31 cellular contexts compared by ENCODE assay signal in genomic region chr6:36210886-36211595, GRCh38. TPM values are rescaled to one million over a fixed set of nuclear protein-coding genes. Genes with fewer than 3 reads are reported as not detected.
DNase-seq lines count a peak whose midpoint lies in the region; ATAC-seq, FAIRE-seq and TF ChIP-seq lines count a peak whose summit lies in the region.
"Had no signal": no experiment of that assay in that cellular context is flagged by ENCODE, and none has a peak within 500 bp of the region (broad histone marks: within the 10 kb centered on the region; RNA-seq: fewer than 3 reads in every experiment).

No MANE protein-coding gene starts in this region.

- FAIRE-seq in HepG2 (lab: Jason Lieb, UNC) (no peak), endothelial cell of umbilical vein (lab: Jason Lieb, UNC) (no peak)
- FAIRE-seq: D721Med, HTR-8/SVneo had no signal

- WGBS in HepG2 (ENCODE audit: low lambda C conversion rate) = 98% methylated on average over 18 of the region's 18 CpGs
- 97% methylated on average over 9 of the region's 18 CpGs for WGBS in right lobe of liver (ENCODE audit: insufficient coverage, low coverage, low lambda C conversion rate, missing lambda C conversion rate)
- WGBS in sigmoid colon, 2 donors = 70 to 89% methylated on average over 18 of the region's 18 CpGs

- TF ChIP-seq POLR2A in HepG2 (IDR thresholded peaks at IDR 0.05; ENCODE audit: insufficient read depth in 1 of 2, low read depth in 2 of 2, low read length in 2 of 2) (no peak), right lobe of liver (IDR thresholded peaks at IDR 0.05) (no peak), endothelial cell of umbilical vein (IDR thresholded peaks at IDR 0.05; ENCODE audit: low read depth, low read length) (no peak), sigmoid colon (IDR thresholded peaks at IDR 0.05) (no peak)

- H3K27me3 Mint-ChIP-seq in nephron progenitor cell (ENCODE audit: low read depth, poor library complexity) = no peaks in the 10 kb centered on the region
- H3K27me3 Mint-ChIP-seq: CD4-positive, alpha-beta T cell had no signal

- peak overlapping the region; percentile 48 for H3K27ac Mint-ChIP-seq in nephron progenitor cell
- H3K27ac Mint-ChIP-seq: CD4-positive, alpha-beta T cell had no signal

- no peaks in the 10 kb centered on the region for H3K4me1 Mint-ChIP-seq in nephron progenitor cell

- H3K9ac ChIP-seq in HepG2 (ENCODE audit: insufficient read depth, low read depth, low read length) (no peak overlapping the region), endothelial cell of umbilical vein (replicated peaks; ENCODE audit: extremely low read depth, insufficient read depth, low read length) (no peak overlapping the region)
- H3K9ac ChIP-seq: GM23248 had no signal

- ATAC-seq in HepG2 = no peak; the same call in 2 of the 3 replicates
- ATAC-seq in right lobe of liver = no peak

- H3K4me2 ChIP-seq in HepG2 (ENCODE audit: low read depth, low read length) (no peak overlapping the region), endothelial cell of umbilical vein (ENCODE audit: insufficient read depth, low read length) (no peak overlapping the region)
- H3K4me2 ChIP-seq: PC-9 had no signal

- H3K9me3 ChIP-seq in HepG2 (ENCODE audit: low read length) = no peaks in the 10 kb centered on the region
- H3K9me3 ChIP-seq in right lobe of liver = no peaks in the 10 kb centered on the region
- no peaks in the 10 kb centered on the region for H3K9me3 ChIP-seq in endothelial cell of umbilical vein (replicated peaks; ENCODE audit: control insufficient read depth, insufficient read depth, low read length)
- H3K9me3 ChIP-seq in sigmoid colon = no peaks in the 10 kb centered on the region
- H3K9me3 ChIP-seq: BE2C had no signal

- BruUV-seq in HepG2 (replicated peaks; lab: Mats Ljungman, UMichigan) (no TSS peak), endothelial cell of umbilical vein (replicated peaks; lab: Mats Ljungman, UMichigan) (no TSS peak)

- H3K9me1 ChIP-seq in endothelial cell of umbilical vein (replicated peaks; ENCODE audit: control insufficient read depth, extremely low read depth, insufficient read depth, low read length) = no peaks in the 10 kb centered on the region

- H3K36me3 ChIP-seq in HepG2 (replicated peaks in 1 of 2; ENCODE audit: control insufficient read depth in 1 of 2, insufficient read depth in 2 of 2, low read length in 2 of 2) = peaks cover 58 to 94% of the 10 kb centered on the region in 2 experiments
- H3K36me3 ChIP-seq in right lobe of liver = peaks cover 4 to 89% (median 32%) of the 10 kb centered on the region in 4 donors
- H3K36me3 ChIP-seq in endothelial cell of umbilical vein (ENCODE audit: control insufficient read depth in 2 of 2, extremely low read depth in 1 of 2, insufficient read depth in 2 of 2, low read length in 2 of 2) = peaks cover 29 to 55% of the 10 kb centered on the region in 2 experiments
- H3K36me3 ChIP-seq in sigmoid colon = peaks cover 38 to 98% (median 79%) of the 10 kb centered on the region in 4 donors

- H3K27ac ChIP-seq in HepG2 (ENCODE audit: extremely low read length, insufficient read depth, low read length) (no peak overlapping the region), right lobe of liver (no peak overlapping the region), endothelial cell of umbilical vein (ENCODE audit: insufficient read depth, low read depth, low read length) (no peak overlapping the region), sigmoid colon (no peak overlapping the region)
- H3K27ac ChIP-seq: GM23248, PC-9, RWPE1 had no signal

- POLR2A ChIA-PET in HepG2 (lab: Yijun Ruan, JAX) (interaction anchor here (0.9 kb wide), 1 partner anchor 14 kb away, joined by 3 read pairs; no protein-coding TSS in a partner anchor), endothelial cell of umbilical vein (lab: Charles Lee) (no interaction called here)

- intact Hi-C loops in HepG2 (cut with micrococcal nuclease; ENCODE audit: unreplicated experiment) = no loop called here
- intact Hi-C loops in right lobe of liver (cut with DNase I) = no loop called here
- intact Hi-C loops in endothelial cell of umbilical vein (cut with micrococcal nuclease) = no loop called here
- intact Hi-C loops in sigmoid colon (cut with DNase I) = no loop called here

- no peak for TF ChIP-seq EP300 in HepG2 (IDR thresholded peaks at IDR 0.05; ENCODE audit: low read depth in 2 of 2, low read length in 2 of 2)
- no peak for TF ChIP-seq EP300 in HepG2 (CRISPR knock-in tag; IDR thresholded peaks at IDR 0.05; ENCODE audit: borderline replicate concordance)
- no peak for TF ChIP-seq EP300 in sigmoid colon (IDR thresholded peaks at IDR 0.05)

- DNase-seq in HepG2 (ENCODE audit: low spot score) = no peak
- DNase-seq in right lobe of liver = no peak
- DNase-seq in endothelial cell of umbilical vein (ENCODE audit: low read depth, low spot score) = peak; percentile 22
- DNase-seq in nephron progenitor cell = no peak
- no peak for DNase-seq in HK-2 (ENCODE audit: unreplicated experiment)
- no peak for DNase-seq in NCI-H187 treated with DMSO at 0.1 percent for 48 hours (lab: John Stamatoyannopoulos, UW)
- no peak for DNase-seq in sigmoid colon
- DNase-seq: 8988T; ACHN; BE2C; CD4-positive, alpha-beta T cell; GM23248; H7; KBM-7; MV-4-11; NCI-H1105; NCI-H1436 treated with DMSO at 0.1 percent for 48 hours; NCI-H1930; NCI-H446; NCI-H524 treated with DMSO at 0.1 percent for 48 hours; NCI-H774; PC-9; SHP77 had no signal

- TF ChIP-seq RAD21 in HepG2 (CRISPR knock-in tag; IDR thresholded peaks at IDR 0.05) = no peak

- H3K4me1 ChIP-seq in HepG2 (ENCODE audit: insufficient read depth, low read length) (peaks cover 22% of the 10 kb centered on the region), right lobe of liver (no peaks in the 10 kb centered on the region), endothelial cell of umbilical vein (ENCODE audit: control insufficient read depth, extremely low read depth, insufficient read depth, low read length) (no peaks in the 10 kb centered on the region), sigmoid colon (peaks cover 0 to 2% (median 0%) of the 10 kb centered on the region in 4 donors)
- H3K4me1 ChIP-seq: BE2C had no signal

- CTCF ChIA-PET in HepG2 (lab: Yijun Ruan, JAX; ENCODE audit: low intra/inter-chr PET ratio, low total read pairs) = no interaction called here
- CTCF ChIA-PET in endothelial cell of umbilical vein (lab: Charles Lee) = interaction anchor here (1.1 kb wide), 1 partner anchor 87 kb away, joined by 5 read pairs; no protein-coding TSS in a partner anchor

- H3K4me3 ChIP-seq in HepG2 (replicated peaks in 1 of 3; ENCODE audit: insufficient read depth in 1 of 3, low read depth in 2 of 3, low read length in 3 of 3) = no peak overlapping the region
- no peak overlapping the region for H3K4me3 ChIP-seq in right lobe of liver
- no peak overlapping the region for H3K4me3 ChIP-seq in endothelial cell of umbilical vein (replicated peaks in 1 of 3; ENCODE audit: insufficient read depth in 1 of 3, low read depth in 1 of 3, low read length in 3 of 3)
- no peak overlapping the region for H3K4me3 ChIP-seq in sigmoid colon
- H3K4me3 ChIP-seq: GM23248, PC-9 had no signal

- no peak overlapping the region for H3K4me3 Mint-ChIP-seq in nephron progenitor cell
- H3K4me3 Mint-ChIP-seq: CD4-positive, alpha-beta T cell had no signal

- H2AFZ ChIP-seq in HepG2 (ENCODE audit: low read length) (no peak overlapping the region), endothelial cell of umbilical vein (ENCODE audit: low read depth, low read length) (no peak overlapping the region)
- H2AFZ ChIP-seq: GM23248, PC-9 had no signal

- no peaks in the 10 kb centered on the region for H3K9me3 Mint-ChIP-seq in nephron progenitor cell
- H3K9me3 Mint-ChIP-seq: CD4-positive, alpha-beta T cell had no signal

- peaks cover 82% of the 10 kb centered on the region for H3K36me3 Mint-ChIP-seq in nephron progenitor cell (ENCODE audit: low read depth)

- H3K27me3 ChIP-seq in HepG2 (ENCODE audit: control insufficient read depth in 1 of 2, insufficient read depth in 2 of 2, low read length in 2 of 2) (no peaks in the 10 kb centered on the region), right lobe of liver (no peaks in the 10 kb centered on the region), endothelial cell of umbilical vein (ENCODE audit: control insufficient read depth in 2 of 2, insufficient read depth in 2 of 2, low read length in 2 of 2) (no peaks in the 10 kb centered on the region), sigmoid colon (no peaks in the 10 kb centered on the region)
- H3K27me3 ChIP-seq: BE2C had no signal

- H3K79me2 ChIP-seq in HepG2 (ENCODE audit: insufficient read depth, low read length) = no peaks in the 10 kb centered on the region
- no peaks in the 10 kb centered on the region for H3K79me2 ChIP-seq in endothelial cell of umbilical vein (ENCODE audit: control insufficient read depth, insufficient read depth, low read length)

- dilution Hi-C loops in endothelial cell of umbilical vein (cut with MboI; ENCODE audit: extremely low pct_ligation_motif_present, low sequenced_read_pairs) = no loop called here

- H4K20me1 ChIP-seq in HepG2 (ENCODE audit: insufficient read depth, low read length) = no peaks in the 10 kb centered on the region
- no peaks in the 10 kb centered on the region for H4K20me1 ChIP-seq in endothelial cell of umbilical vein (replicated peaks; ENCODE audit: control insufficient read depth, extremely low read depth, insufficient read depth, low read length)

- in situ Hi-C loops in HepG2 (cut with HindIII; ENCODE audit: extremely low pct_ligation_motif_present, low pct_unique_long_range_greater_than_20kb) = no loop called here

- TF ChIP-seq CTCF in HepG2 (CRISPR knock-in tag; IDR thresholded peaks at IDR 0.05) (no peak), right lobe of liver (IDR thresholded peaks at IDR 0.05) (no peak), endothelial cell of umbilical vein (IDR thresholded peaks at IDR 0.05; ENCODE audit: extremely low read depth in 1 of 2, insufficient read depth in 1 of 2, low read depth in 1 of 2, low read length in 2 of 2) (no peak), nephron progenitor cell (IDR thresholded peaks at IDR 0.05) (no peak), sigmoid colon (IDR thresholded peaks at IDR 0.05) (no peak)

RNA-seq across cellular contexts. Expression of gene BRPF3, which starts 14.5 kb away (rescaled TPM):
- total RNA-seq in HepG2 (2016; rRNA removed; fragmentation: Illumina TruSeq; extraction: Trizol) (12.3 and 14.7 TPM in 2 replicates), right lobe of liver (10 to 100 TPM; 14.2 to 20.8 (median 18.6) TPM), endothelial cell of umbilical vein (35.7 and 40.0 TPM in 2 replicates), sigmoid colon (10 to 100 TPM; 11.2 to 35.3 (median 23.6) TPM)
- 2.7 and 4.1 TPM in 2 replicates for total RNA-seq in HepG2 (2016; cell fraction: cytosol; rRNA removed; fragmentation: Illumina TruSeq; extraction: Trizol; ENCODE audit: low read depth)
- 13.1 and 13.7 TPM in 2 replicates for total RNA-seq in HepG2 (2016; cell fraction: insoluble cytoplasmic fraction; rRNA removed; fragmentation: Illumina TruSeq; extraction: Trizol)
- 13.7 and 14.6 TPM in 2 replicates for total RNA-seq in HepG2 (2016; cell fraction: membrane; rRNA removed; fragmentation: Illumina TruSeq; extraction: Trizol)
- total RNA-seq in HepG2 (2016; cell fraction: nucleus; rRNA removed; fragmentation: Illumina TruSeq; extraction: Trizol) = 20.5 and 24.2 TPM in 2 replicates
- polyA plus RNA-seq in HepG2 (2011; rRNA removed) (22.9 and 25.2 TPM in 2 replicates), endothelial cell of umbilical vein (25.3 and 30.5 TPM in 2 replicates), sigmoid colon (10 to 100 TPM; 24.9 to 41.8 (median 36.6) TPM)
- 17.0 and 19.9 TPM in 2 replicates for polyA plus RNA-seq in HepG2 (2011; cell fraction: cytosol; rRNA removed)
- 34.9 and 37.6 TPM in 2 replicates for polyA plus RNA-seq in HepG2 (2011; cell fraction: nucleus; rRNA removed)
- 27.0 and 27.6 TPM in 2 replicates for polyA plus RNA-seq in HepG2 (2012)
- 3.5 and 4.2 TPM in 2 replicates for polyA plus RNA-seq in HepG2 (2016; cell fraction: cytosol; fragmentation: Illumina TruSeq; extraction: Trizol; ENCODE audit: low read depth)
- polyA plus RNA-seq in HepG2 (2016; cell fraction: insoluble cytoplasmic fraction; fragmentation: Illumina TruSeq; extraction: Trizol; ENCODE audit: low read depth) = 29.3 and 35.1 TPM in 2 replicates
- 18.5 and 19.9 TPM in 2 replicates for polyA plus RNA-seq in HepG2 (2016; cell fraction: membrane; fragmentation: Illumina TruSeq; extraction: Trizol; ENCODE audit: low read depth)
- 41.3 and 46.6 TPM in 2 replicates for polyA plus RNA-seq in HepG2 (2016; cell fraction: nucleus; fragmentation: Illumina TruSeq; extraction: Trizol; ENCODE audit: insufficient read depth, low read depth)
- 16.1 and 49.4 TPM in 2 replicates for polyA minus RNA-seq in HepG2 (2011; rRNA and poly(A)+ RNA removed; ENCODE audit: low replicate concordance)
- 10.9 and 14.6 TPM in 2 replicates for polyA minus RNA-seq in HepG2 (2011; cell fraction: cytosol; rRNA and poly(A)+ RNA removed)
- polyA minus RNA-seq in HepG2 (2011; cell fraction: nucleus; rRNA and poly(A)+ RNA removed) = 61.0 and 69.4 TPM in 2 replicates
- 22.3 and 24.7 TPM in 2 replicates for polyA plus RNA-seq in endothelial cell of umbilical vein (2011; cell fraction: cytosol; rRNA removed)
- 43.3 and 44.0 TPM in 2 replicates for polyA plus RNA-seq in endothelial cell of umbilical vein (2011; cell fraction: nucleus; rRNA removed)
- 24.2 and 26.7 TPM in 2 replicates for polyA plus RNA-seq in endothelial cell of umbilical vein (2012)
- 31.3 and 33.8 TPM in 2 replicates for polyA minus RNA-seq in endothelial cell of umbilical vein
- polyA minus RNA-seq in endothelial cell of umbilical vein (2011; cell fraction: cytosol; rRNA and poly(A)+ RNA removed) = 7.0 TPM
- 47.4 and 56.4 TPM in 2 replicates for polyA minus RNA-seq in endothelial cell of umbilical vein (2011; cell fraction: nucleus; rRNA and poly(A)+ RNA removed)

RNA-seq across cellular contexts. Expression of gene PNPLA1, which starts 58.8 kb away (rescaled TPM):
- not detected in 2 replicates for total RNA-seq in HepG2 (2016; rRNA removed; fragmentation: Illumina TruSeq; extraction: Trizol)
- total RNA-seq in HepG2 (2016; cell fraction: cytosol; rRNA removed; fragmentation: Illumina TruSeq; extraction: Trizol; ENCODE audit: low read depth) = not detected in 2 replicates
- total RNA-seq in HepG2 (2016; cell fraction: insoluble cytoplasmic fraction; rRNA removed; fragmentation: Illumina TruSeq; extraction: Trizol) = not detected in 2 replicates
- total RNA-seq in HepG2 (2016; cell fraction: membrane; rRNA removed; fragmentation: Illumina TruSeq; extraction: Trizol) = not detected in 2 replicates
- not detected in 2 replicates for total RNA-seq in HepG2 (2016; cell fraction: nucleus; rRNA removed; fragmentation: Illumina TruSeq; extraction: Trizol)
- polyA plus RNA-seq in HepG2 (2011; rRNA removed) = not detected in 2 replicates
- 0.04 TPM in 1 of 2 replicates, not detected in the other for polyA plus RNA-seq in HepG2 (2011; cell fraction: cytosol; rRNA removed)
- not detected in 2 replicates for polyA plus RNA-seq in HepG2 (2011; cell fraction: nucleus; rRNA removed)
- polyA plus RNA-seq in HepG2 (2012) = 0.05 TPM in 1 of 2 replicates, not detected in the other
- not detected in 2 replicates for polyA plus RNA-seq in HepG2 (2016; cell fraction: cytosol; fragmentation: Illumina TruSeq; extraction: Trizol; ENCODE audit: low read depth)
- polyA plus RNA-seq in HepG2 (2016; cell fraction: insoluble cytoplasmic fraction; fragmentation: Illumina TruSeq; extraction: Trizol; ENCODE audit: low read depth) = not detected in 2 replicates
- not detected in 2 replicates for polyA plus RNA-seq in HepG2 (2016; cell fraction: membrane; fragmentation: Illumina TruSeq; extraction: Trizol; ENCODE audit: low read depth)
- polyA plus RNA-seq in HepG2 (2016; cell fraction: nucleus; fragmentation: Illumina TruSeq; extraction: Trizol; ENCODE audit: insufficient read depth, low read depth) = not detected in 2 replicates
- polyA minus RNA-seq in HepG2 (2011; rRNA and poly(A)+ RNA removed; ENCODE audit: low replicate concordance) = 2.7 TPM in 1 of 2 replicates, not detected in the other
- not detected in 2 replicates for polyA minus RNA-seq in HepG2 (2011; cell fraction: cytosol; rRNA and poly(A)+ RNA removed)
- polyA minus RNA-seq in HepG2 (2011; cell fraction: nucleus; rRNA and poly(A)+ RNA removed) = not detected in 2 replicates
- total RNA-seq in right lobe of liver = not detected
- total RNA-seq in endothelial cell of umbilical vein = not detected in 2 replicates
- polyA plus RNA-seq in endothelial cell of umbilical vein = 0.05 TPM in 1 of 2 replicates, not detected in the other
- 0.04 and 0.06 TPM in 2 replicates for polyA plus RNA-seq in endothelial cell of umbilical vein (2011; cell fraction: cytosol; rRNA removed)
- polyA plus RNA-seq in endothelial cell of umbilical vein (2011; cell fraction: nucleus; rRNA removed) = 0.08 TPM in 1 of 2 replicates, not detected in the other
- polyA plus RNA-seq in endothelial cell of umbilical vein (2012) = not detected in 2 replicates
- not detected in 2 replicates for polyA minus RNA-seq in endothelial cell of umbilical vein
- 1.8 TPM for polyA minus RNA-seq in endothelial cell of umbilical vein (2011; cell fraction: cytosol; rRNA and poly(A)+ RNA removed)
- polyA minus RNA-seq in endothelial cell of umbilical vein (2011; cell fraction: nucleus; rRNA and poly(A)+ RNA removed) = not detected in 2 replicates
- not detected for total RNA-seq in sigmoid colon
- under 1 TPM in 2 of 3 donors, not detected in 1; 0.20 to 0.46 TPM for polyA plus RNA-seq in sigmoid colon
- total RNA-seq: Daoy, G401, GM23248, H7, LHCN-M2, MCF 10A, SK-MEL-5 had no signal
- polyA plus RNA-seq: GM23248 had no signal
